Comparison of ENCODE assay signal across 8 cellular contexts in genomic region chr22:39502109-39502788, GRCh38. TPM values are rescaled to one million over a fixed set of nuclear protein-coding genes. Genes with fewer than 3 reads are reported as not detected.
DNase-seq lines count a peak whose midpoint lies in the region; TF ChIP-seq lines count a peak whose summit lies in the region.

Gene MIEF1, plus strand, starts transcription at chr22:39502290. Its CDS starts 9,005 bp downstream, at chr22:39511295.

- H3K36me3 Mint-ChIP-seq in neural crest cell (ENCODE audit: low read depth) = peaks cover 3% of the 10 kb centered on the region

- peak within 1 kb of the TSS; percentile 93 for H3K4me3 Mint-ChIP-seq in neural crest cell

- peak within 1 kb of the TSS; percentile 78 for H3K27ac ChIP-seq in stomach smooth muscle (ENCODE audit: low read length)

- H3K4me3 ChIP-seq in fibroblast of villous mesenchyme (ENCODE audit: low read depth, low read length) (peak within 1 kb of the TSS; percentile 75), stomach smooth muscle (ENCODE audit: low read length in 2 of 2) (peak within 1 kb of the TSS; percentile 91 to 93)

- TF ChIP-seq CTCF in fibroblast of villous mesenchyme (IDR thresholded peaks at IDR 0.05; ENCODE audit: insufficient read depth, low read depth, low read length) = no peak
- no peak for TF ChIP-seq CTCF in neural crest cell (conservative IDR thresholded peaks at IDR 0.05)

- H3K27me3 Mint-ChIP-seq in neural crest cell (ENCODE audit: low read depth) = no peaks in the 10 kb centered on the region

- peaks cover 22 to 25% of the 10 kb centered on the region in 2 donors for H3K36me3 ChIP-seq in stomach smooth muscle (ENCODE audit: control insufficient read depth in 2 of 2, insufficient read depth in 2 of 2, low read length in 2 of 2)

- H3K9me3 ChIP-seq in stomach smooth muscle (ENCODE audit: control insufficient read depth in 2 of 2, low read length in 2 of 2) = no peaks in the 10 kb centered on the region

- no peaks in the 10 kb centered on the region for H3K27me3 ChIP-seq in stomach smooth muscle (ENCODE audit: control insufficient read depth in 1 of 2, insufficient read depth in 2 of 2, low read length in 2 of 2)

- DNase-seq in EL (peak; percentile 97), H4 (ENCODE audit: low spot score) (peak; percentile 95), M059J (ENCODE audit: low read depth) (peak; percentile 92), SHP77 treated with DMSO at 0.1 percent for 48 hours (lab: John Stamatoyannopoulos, UW) (peak; percentile 83), activated gamma-delta T cell (lab: John Stamatoyannopoulos, UW) (peak; percentile 76), fibroblast of villous mesenchyme (ENCODE audit: low read depth) (peak; percentile 96), neural crest cell (ENCODE audit: low read depth, low spot score) (peak; percentile 94)

- peak within 1 kb of the TSS; percentile 96 for H3K27ac Mint-ChIP-seq in neural crest cell (ENCODE audit: unreplicated experiment)

- H3K4me1 ChIP-seq in stomach smooth muscle (ENCODE audit: control insufficient read depth, insufficient read depth, low read length) = peaks cover 38% of the 10 kb centered on the region

- peaks cover 39% of the 10 kb centered on the region for H3K4me1 Mint-ChIP-seq in neural crest cell

- H3K9me3 Mint-ChIP-seq in neural crest cell = no peaks in the 10 kb centered on the region

- peak within 1 kb of the TSS; percentile 84 to 89 for H3K9ac ChIP-seq in stomach smooth muscle (ENCODE audit: low read length in 2 of 2)

RNA-seq across cellular contexts. Expression of gene MIEF1, which starts in this region (rescaled TPM):
- 18.0 and 19.8 TPM in 2 replicates for total RNA-seq in H4 (2014; rRNA removed; shearing (Covaris generic))
- 11.9 and 17.8 TPM in 2 replicates for total RNA-seq in M059J (2014; rRNA removed; shearing (Covaris generic))
- total RNA-seq in fibroblast of villous mesenchyme = 26.1 and 32.8 TPM in 2 replicates
- total RNA-seq in neural crest cell = 43.3 and 45.0 TPM in 2 replicates

Comparison
In these comparisons a context has a peak if more than half of its experiments do, and no peak if none do; other contexts are left out.
1. Peak in every context shown above with its lines: DNase-seq, H3K4me3 ChIP-seq and H3K27ac ChIP-seq.